In genomic region chr7:98168181-98168903, GRCh38 we compare ENCODE assay signal across 9 cellular contexts. TPM values are rescaled to one million over a fixed set of nuclear protein-coding genes. Genes with fewer than 3 reads are reported as not detected.
DNase-seq lines count a peak whose midpoint lies in the region; ATAC-seq, FAIRE-seq and TF ChIP-seq lines count a peak whose summit lies in the region.
"Had no signal": no experiment of that assay in that cellular context is flagged by ENCODE, and none has a peak within 500 bp of the region (broad histone marks: within the 10 kb centered on the region; RNA-seq: fewer than 3 reads in every experiment).

No MANE protein-coding gene starts in this region.

- no peak for TF ChIP-seq EP300 in SK-N-SH (IDR thresholded peaks at IDR 0.05; ENCODE audit: borderline replicate concordance in 1 of 2, low read depth in 1 of 2, low read length in 1 of 2)

- TF ChIP-seq RAD21 in SK-N-SH (IDR thresholded peaks at IDR 0.05; ENCODE audit: low read length), result peak; percentile 95

- no peaks in the 10 kb centered on the region for H3K36me3 Mint-ChIP-seq in activated naive CD8-positive, alpha-beta T cell treated with anti-CD3 and anti-CD28 coated beads, Interleukin-2, amount 50 U/mL, for 24 hours (ENCODE audit: low read depth)

- peak; percentile 66 for ATAC-seq in activated naive CD8-positive, alpha-beta T cell treated with anti-CD3 and anti-CD28 coated beads, Interleukin-2, amount 50 U/mL, for 24 hours
- peak in 7 of 8 donors; percentile 34 to 72 (median 62) for ATAC-seq in heart right ventricle
- no peak for ATAC-seq in HG02938 (IDR thresholded peaks at IDR 0.05; ENCODE audit: unreplicated experiment)

- H3K9me3 Mint-ChIP-seq in activated naive CD8-positive, alpha-beta T cell treated with anti-CD3 and anti-CD28 coated beads, Interleukin-2, amount 50 U/mL, for 24 hours, result no peaks in the 10 kb centered on the region
- H3K9me3 Mint-ChIP-seq: IgD-negative memory B cell had no signal

- no peak overlapping the region for H2AFZ ChIP-seq in SK-N-SH (ENCODE audit: low read depth)

- DNase-seq in CD1c-positive myeloid dendritic cell (ENCODE audit: extremely low spot score) (peak; percentile 76), GM19239 (ENCODE audit: insufficient read length, low spot score) (peak; percentile 77), LHCN-M2 (ENCODE audit: low read depth) (peak; percentile 60), SK-N-SH (peak; percentile 91), heart right ventricle (peak in 1 of 2 donors; percentile 46), retinal pigment epithelial cell (ENCODE audit: low read depth) (peak; percentile 21)
- peak; percentile 67 for DNase-seq in activated naive CD8-positive, alpha-beta T cell treated with anti-CD3 and anti-CD28 coated beads, Interleukin-2, amount 50 U/mL, for 24 hours

- H3F3A ChIP-seq in SK-N-SH (replicated peaks; ENCODE audit: insufficient read depth), result peaks cover 13% of the 10 kb centered on the region

- POLR2A ChIA-PET in SK-N-SH (lab: Yijun Ruan, JAX), result interaction anchor here (1.1 kb wide), 1 partner anchor 85 kb away, joined by 3 read pairs; no protein-coding TSS in a partner anchor

- no peaks in the 10 kb centered on the region for H3K9me3 ChIP-seq in SK-N-SH
- H3K9me3 ChIP-seq in heart right ventricle, result no peaks in the 10 kb centered on the region

- H3K9me2 ChIP-seq in SK-N-SH, result no peaks in the 10 kb centered on the region

- no peaks in the 10 kb centered on the region for H3K27me3 Mint-ChIP-seq in activated naive CD8-positive, alpha-beta T cell treated with anti-CD3 and anti-CD28 coated beads, Interleukin-2, amount 50 U/mL, for 24 hours
- H3K27me3 Mint-ChIP-seq: IgD-negative memory B cell had no signal

- CTCF ChIA-PET in SK-N-SH (lab: Yijun Ruan, JAX), result interaction anchor here (0.6 to 19.6 kb wide), 69 partner anchors 9 to 1992 kb away, joined by 3 to 744 read pairs (median 6); partner anchors contain the start of genes ASNS and LMTK2

- no peak overlapping the region for H3K9ac ChIP-seq in SK-N-SH

- H3K27me3 ChIP-seq in SK-N-SH (ENCODE audit: insufficient read depth), result no peaks in the 10 kb centered on the region
- H3K27me3 ChIP-seq in heart right ventricle, result no peaks in the 10 kb centered on the region

- no peak overlapping the region for H3K27ac Mint-ChIP-seq in activated naive CD8-positive, alpha-beta T cell treated with anti-CD3 and anti-CD28 coated beads, Interleukin-2, amount 50 U/mL, for 24 hours
- H3K27ac Mint-ChIP-seq: IgD-negative memory B cell had no signal

- intact Hi-C loops in heart right ventricle (cut with DNase I), result loop anchor here in 9 of 10 donors (1.0 to 5.0 kb wide), 6 partner anchors 61 to 148 kb away; partner anchors contain the start of gene LMTK2 (in 6 of the 9)

- no peak overlapping the region for H3K4me3 ChIP-seq in SK-N-SH (ENCODE audit: low read depth in 2 of 2, low read length in 1 of 2)
- no peak overlapping the region for H3K4me3 ChIP-seq in heart right ventricle
- no peak overlapping the region for H3K4me3 ChIP-seq in retinal pigment epithelial cell (ENCODE audit: low read length)

- FAIRE-seq in GM19239 (lab: Jason Lieb, UNC), result peak; percentile 90

- H3K4me1 ChIP-seq in SK-N-SH (ENCODE audit: control insufficient read depth in 1 of 2, insufficient read depth in 2 of 2, low read depth in 1 of 2, low read length in 1 of 2), result peaks cover 0 to 14% of the 10 kb centered on the region in 2 experiments; a peak in 2 of 4 replicates
- H3K4me1 ChIP-seq in heart right ventricle, result peaks cover 0 to 33% (median 9%) of the 10 kb centered on the region in 9 donors

- TF ChIP-seq CTCF in SK-N-SH (IDR thresholded peaks at IDR 0.05) (peak; percentile 100), heart right ventricle (IDR thresholded peaks at IDR 0.05) (peak; percentile 65 to 94 (median 85)), retinal pigment epithelial cell (conservative IDR thresholded peaks at IDR 0.05; ENCODE audit: low read depth, low read length) (peak; percentile 77)

- no peak overlapping the region for H3K4me2 ChIP-seq in SK-N-SH

- H3K27ac ChIP-seq in SK-N-SH (ENCODE audit: low read depth in 2 of 2, low read length in 1 of 2), result no peak overlapping the region
- no peak overlapping the region for H3K27ac ChIP-seq in heart right ventricle

- WGBS in SK-N-SH (ENCODE audit: low lambda C conversion rate), result 58% methylated on average over 17 of the region's 17 CpGs
- 65 to 72% methylated on average over 17 of the region's 17 CpGs for WGBS in heart right ventricle, 2 donors

- H3K36me3 ChIP-seq in SK-N-SH (replicated peaks in 1 of 2; ENCODE audit: control insufficient read depth in 1 of 2, insufficient read depth in 2 of 2, low read length in 1 of 2) (peaks cover 6 to 20% of the 10 kb centered on the region in 2 experiments), heart right ventricle (peaks cover 0 to 37% (median 15%) of the 10 kb centered on the region in 9 donors)

- H3K4me3 Mint-ChIP-seq in activated naive CD8-positive, alpha-beta T cell treated with anti-CD3 and anti-CD28 coated beads, Interleukin-2, amount 50 U/mL, for 24 hours, result no peak overlapping the region
- H3K4me3 Mint-ChIP-seq: IgD-negative memory B cell had no signal

- peaks cover 2% of the 10 kb centered on the region for H3K4me1 Mint-ChIP-seq in activated naive CD8-positive, alpha-beta T cell treated with anti-CD3 and anti-CD28 coated beads, Interleukin-2, amount 50 U/mL, for 24 hours

- no peaks in the 10 kb centered on the region for H3K79me2 ChIP-seq in SK-N-SH (ENCODE audit: insufficient read depth)

- no peaks in the 10 kb centered on the region for H4K20me1 ChIP-seq in SK-N-SH (ENCODE audit: insufficient read depth)

TF ChIP-seq in SK-N-SH, 30 proteins besides CTCF, POLR2A, EP300 and RAD21:
- TF ChIP-seq RFX5 (IDR thresholded peaks at IDR 0.05; ENCODE audit: low read length), result peak; percentile 59; the same call in 1 of the 2 replicates
- TF ChIP-seq GATA2 (CRISPR knock-in tag; IDR thresholded peaks at IDR 0.05), result no peak
- TF ChIP-seq SMC3 (IDR thresholded peaks at IDR 0.05; ENCODE audit: low read depth, low read length), result peak; percentile 82
- TF ChIP-seq EZH2phosphoT487 (IDR thresholded peaks at IDR 0.05; ENCODE audit: borderline replicate concordance, low read depth), result no peak
- TF ChIP-seq FOSL2 (IDR thresholded peaks at IDR 0.05; ENCODE audit: borderline replicate concordance, low read depth), result peak; percentile 64; the same call in 1 of the 2 replicates
- TF ChIP-seq FOXM1 (IDR thresholded peaks at IDR 0.05; ENCODE audit: low read depth), result 0 out of 2 replicates have a peak, but pooled peaks have one; percentile 19
- 0 out of 2 replicates have a peak, but pooled peaks have one; percentile 33 for TF ChIP-seq RCOR1 (IDR thresholded peaks at IDR 0.05; ENCODE audit: low read length)
- peak; percentile 47 for TF ChIP-seq JUND (IDR thresholded peaks at IDR 0.05)
TF ChIP-seq in SK-N-SH: peak in this region for 6.

RNA-seq across cellular contexts. Expression of gene BHLHA15, which starts 42.9 kb away (rescaled TPM):
- 0.45 TPM in 1 of 2 replicates, not detected in the other for total RNA-seq in LHCN-M2 (2014; rRNA removed)
- polyA plus RNA-seq in LHCN-M2 (2012), result 0.15 TPM
- 0.10 TPM in 1 of 2 replicates, not detected in the other for polyA plus RNA-seq in SK-N-SH (2012; rRNA removed)
- polyA plus RNA-seq in SK-N-SH (2012; cell fraction: cytosol; rRNA removed), result 0.17 TPM in 1 of 2 replicates, not detected in the other
- 0.23 TPM in 2 replicates for polyA plus RNA-seq in SK-N-SH (2012; cell fraction: nucleus; rRNA removed)
- total RNA-seq in heart right ventricle, result not detected
- polyA plus RNA-seq in heart right ventricle, result under 1 TPM in 1 of 2 donors, not detected in 1; 0.06 TPM
